Comparison of ENCODE assay signal across 1 cellular context in the genomic region with DNA sequence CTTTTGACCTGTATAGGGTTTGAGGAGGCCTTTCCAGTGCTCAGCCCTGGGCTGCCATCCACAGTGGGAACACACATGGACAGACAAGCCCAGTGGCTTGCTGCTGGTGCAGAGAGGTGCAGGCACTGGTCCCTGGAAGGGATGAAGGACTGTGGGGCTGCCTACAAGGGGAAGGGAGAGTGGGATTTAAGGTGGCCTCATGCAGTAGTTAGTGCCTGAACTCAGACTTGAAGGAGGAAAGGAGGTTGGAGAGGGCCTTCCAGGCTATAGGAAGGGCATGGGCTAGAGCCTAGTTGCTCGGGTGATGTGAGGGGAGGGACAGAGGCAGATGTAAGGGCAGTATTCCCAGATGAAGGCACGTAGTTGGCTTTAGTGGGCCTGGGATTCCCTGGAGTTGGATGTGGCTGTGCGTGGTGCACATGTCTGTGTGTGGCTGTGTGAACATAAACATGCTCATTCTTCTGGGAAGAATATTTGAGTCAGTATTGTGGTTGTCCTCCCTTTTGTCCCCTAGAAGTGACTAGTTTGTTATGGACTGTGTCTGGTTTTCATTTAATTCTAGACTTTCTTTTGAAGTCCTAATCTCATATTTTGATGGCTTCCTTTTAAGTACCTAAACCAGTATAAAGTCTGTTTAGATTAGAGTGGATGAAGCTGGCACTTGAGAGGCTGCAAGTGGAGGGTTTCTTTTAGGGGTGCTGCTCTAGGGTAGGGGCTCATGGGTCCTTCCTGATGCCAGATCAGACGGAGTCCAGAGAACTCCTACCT.
TF ChIP-seq lines count a peak whose summit lies in the region.

No MANE protein-coding gene starts in this region.

TF ChIP-seq in GM12878, 131 proteins besides CTCF, POLR2A, EP300 and RAD21:
- TF ChIP-seq NFYA (IDR thresholded peaks at IDR 0.05; ENCODE audit: borderline replicate concordance, low read depth, low read length) (no peak), NR2C2 (IDR thresholded peaks at IDR 0.05; ENCODE audit: borderline replicate concordance, control insufficient read depth, insufficient read length, low read depth) (peak; percentile 27), POU2F2 (IDR thresholded peaks at IDR 0.05; ENCODE audit: borderline replicate concordance, low read depth, low read length) (no peak)
- TF ChIP-seq, protein P1, sequence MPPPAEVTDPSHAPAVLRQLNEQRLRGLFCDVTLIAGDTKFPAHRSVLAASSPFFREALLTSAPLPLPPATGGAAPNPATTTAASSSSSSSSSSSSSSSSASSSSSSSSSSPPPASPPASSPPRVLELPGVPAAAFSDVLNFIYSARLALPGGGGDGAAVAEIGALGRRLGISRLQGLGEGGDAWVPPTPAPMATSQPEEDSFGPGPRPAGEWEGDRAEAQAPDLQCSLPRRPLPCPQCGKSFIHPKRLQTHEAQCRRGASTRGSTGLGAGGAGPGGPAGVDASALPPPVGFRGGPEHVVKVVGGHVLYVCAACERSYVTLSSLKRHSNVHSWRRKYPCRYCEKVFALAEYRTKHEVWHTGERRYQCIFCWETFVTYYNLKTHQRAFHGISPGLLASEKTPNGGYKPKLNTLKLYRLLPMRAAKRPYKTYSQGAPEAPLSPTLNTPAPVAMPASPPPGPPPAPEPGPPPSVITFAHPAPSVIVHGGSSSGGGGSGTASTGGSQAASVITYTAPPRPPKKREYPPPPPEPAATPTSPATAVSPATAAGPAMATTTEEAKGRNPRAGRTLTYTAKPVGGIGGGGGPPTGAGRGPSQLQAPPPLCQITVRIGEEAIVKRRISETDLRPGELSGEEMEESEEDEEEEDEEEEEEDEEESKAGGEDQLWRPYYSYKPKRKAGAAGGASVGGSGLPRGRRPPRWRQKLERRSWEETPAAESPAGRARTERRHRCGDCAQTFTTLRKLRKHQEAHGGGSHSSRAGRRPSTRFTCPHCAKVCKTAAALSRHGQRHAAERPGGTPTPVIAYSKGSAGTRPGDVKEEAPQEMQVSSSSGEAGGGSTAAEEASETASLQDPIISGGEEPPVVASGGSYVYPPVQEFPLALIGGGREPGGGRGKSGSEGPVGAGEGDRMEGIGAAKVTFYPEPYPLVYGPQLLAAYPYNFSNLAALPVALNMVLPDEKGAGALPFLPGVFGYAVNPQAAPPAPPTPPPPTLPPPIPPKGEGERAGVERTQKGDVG (CRISPR knock-in tag; IDR thresholded peaks at IDR 0.05): no peak
